7 cellular contexts compared by ENCODE assay signal in genomic region chr17:45234641-45235040, GRCh38. TPM values are rescaled to one million over a fixed set of nuclear protein-coding genes. Genes with fewer than 3 reads are reported as not detected.
DNase-seq lines count a peak whose midpoint lies in the region; ATAC-seq and TF ChIP-seq lines count a peak whose summit lies in the region.

No MANE protein-coding gene starts in this region.

- CTCF ChIA-PET in activated CD4-positive, alpha-beta T cell treated with anti-CD3 and anti-CD28 coated beads for 36 hours (lab: Charles Lee), result interaction anchor here (0.6 to 12.8 kb wide), 17 partner anchors 9 to 541 kb away, joined by 3 to 334 read pairs (median 5); partner anchors contain the start of genes ACBD4 and FMNL1

- peaks cover 28% of the 10 kb centered on the region for H3K36me3 ChIP-seq in GM06990 (ENCODE audit: control insufficient read depth, insufficient read depth, low read length)
- peaks cover 30% of the 10 kb centered on the region for H3K36me3 ChIP-seq in MM.1S (replicated peaks; ENCODE audit: insufficient read depth, low read length)
- no peaks in the 10 kb centered on the region for H3K36me3 ChIP-seq in breast epithelium

- H3K9me3 ChIP-seq in MM.1S (replicated peaks; ENCODE audit: insufficient read depth, low read length) (no peaks in the 10 kb centered on the region), breast epithelium (no peaks in the 10 kb centered on the region)

- H3K36me3 Mint-ChIP-seq in activated CD4-positive, alpha-beta T cell treated with anti-CD3 and anti-CD28 coated beads for 36 hours (ENCODE audit: low read depth), result peaks cover 78% of the 10 kb centered on the region

- TF ChIP-seq CTCF in GM06990 (IDR thresholded peaks at IDR 0.05; ENCODE audit: insufficient read depth, low read length, poor library complexity, severe bottlenecking) (peak; percentile 65), MM.1S (IDR thresholded peaks at IDR 0.05; ENCODE audit: low read length) (peak; percentile 42), breast epithelium (IDR thresholded peaks at IDR 0.05) (no peak)

- H3K79me2 ChIP-seq in MM.1S (ENCODE audit: low read length), result peaks cover 93% of the 10 kb centered on the region

- H3K4me3 ChIP-seq in GM06990 (replicated peaks; ENCODE audit: low read depth, low read length) (no peak overlapping the region), MM.1S (ENCODE audit: low read length) (no peak overlapping the region), breast epithelium (no peak overlapping the region)

- ATAC-seq in activated CD4-positive, alpha-beta T cell treated with anti-CD3 and anti-CD28 coated beads for 36 hours, result peak; percentile 51
- ATAC-seq in GM18502 (IDR thresholded peaks at IDR 0.05; ENCODE audit: poor library complexity, unreplicated experiment), result no peak

- no peak overlapping the region for H2AFZ ChIP-seq in MM.1S (ENCODE audit: low read length)

- no peak overlapping the region for H3K4me2 ChIP-seq in MM.1S (ENCODE audit: low read depth, low read length)

- H3K4me3 Mint-ChIP-seq in activated CD4-positive, alpha-beta T cell treated with anti-CD3 and anti-CD28 coated beads for 36 hours, result no peak overlapping the region

- POLR2A ChIA-PET in activated CD4-positive, alpha-beta T cell treated with anti-CD3 and anti-CD28 coated beads for 36 hours (lab: Charles Lee), result interaction anchor here (0.7 kb wide), 1 partner anchor 9 kb away, joined by 4 read pairs; no protein-coding TSS in a partner anchor

- no peaks in the 10 kb centered on the region for H4K20me1 ChIP-seq in MM.1S (ENCODE audit: insufficient read depth, low read length)

- peaks cover 15% of the 10 kb centered on the region for H3F3A ChIP-seq in MM.1S (ENCODE audit: insufficient read depth, low read length)

- H3K4me1 Mint-ChIP-seq in activated CD4-positive, alpha-beta T cell treated with anti-CD3 and anti-CD28 coated beads for 36 hours, result peaks cover 70% of the 10 kb centered on the region

- H3K9me2 ChIP-seq in MM.1S (replicated peaks; ENCODE audit: insufficient read depth, low read length), result no peaks in the 10 kb centered on the region

- H3K27ac ChIP-seq in MM.1S (ENCODE audit: low read length) (peak overlapping the region; percentile 1; the same call in 1 of the 2 replicates), breast epithelium (no peak overlapping the region)

- H3K9ac ChIP-seq in MM.1S (ENCODE audit: low read length), result no peak overlapping the region

- peak overlapping the region; percentile 67 for H3K27ac Mint-ChIP-seq in activated CD4-positive, alpha-beta T cell treated with anti-CD3 and anti-CD28 coated beads for 36 hours

- H3K4me1 ChIP-seq in MM.1S (ENCODE audit: low read length), result peaks cover 10% of the 10 kb centered on the region
- H3K4me1 ChIP-seq in breast epithelium, result no peaks in the 10 kb centered on the region

- DNase-seq in GM06990 (ENCODE audit: extremely low read depth, insufficient read length) (no peak), MM.1S (no peak), iPS-NIHi11 (ENCODE audit: low spot score) (peak; percentile 86), COLO829 (ENCODE audit: low spot score) (no peak), breast epithelium (ENCODE audit: low spot score in 2 of 2) (no peak)
- peak; percentile 66 for DNase-seq in activated CD4-positive, alpha-beta T cell treated with anti-CD3 and anti-CD28 coated beads for 36 hours

- TF ChIP-seq POLR2A in breast epithelium (IDR thresholded peaks at IDR 0.05), result no peak

- intact Hi-C loops in activated CD4-positive, alpha-beta T cell treated with anti-CD3 and anti-CD28 coated beads for 36 hours (cut with DNase I, micrococcal nuclease), result loop anchor here (1.0 to 5.0 kb wide), 2 partner anchors 15 to 32 kb away; no protein-coding TSS in a partner anchor
- intact Hi-C loops in breast epithelium (cut with DNase I; ENCODE audit: low total_unique reads), result no loop called here

- H3K27me3 Mint-ChIP-seq in activated CD4-positive, alpha-beta T cell treated with anti-CD3 and anti-CD28 coated beads for 36 hours, result no peaks in the 10 kb centered on the region

- H3K27me3 ChIP-seq in GM06990 (replicated peaks; ENCODE audit: control insufficient read depth, insufficient read depth, low read length) (no peaks in the 10 kb centered on the region), MM.1S (replicated peaks; ENCODE audit: insufficient read depth, low read length) (no peaks in the 10 kb centered on the region), breast epithelium (no peaks in the 10 kb centered on the region)

- no peaks in the 10 kb centered on the region for H3K9me3 Mint-ChIP-seq in activated CD4-positive, alpha-beta T cell treated with anti-CD3 and anti-CD28 coated beads for 36 hours (ENCODE audit: low read depth)

RNA-seq across cellular contexts. Expression of gene FMNL1, which starts 13.0 kb away (rescaled TPM):
- 100 to 1,000 TPM; 268 to 295 TPM for total RNA-seq in activated CD4-positive, alpha-beta T cell treated with anti-CD3 and anti-CD28 coated beads for 36 hours
- 10 to 100 TPM in 2 of 3 donors, 1 to 10 TPM in 1; 9.2 to 31.2 (median 10.8) TPM for total RNA-seq in breast epithelium

RNA-seq across cellular contexts. Expression of gene SPATA32, which starts 27.3 kb away (rescaled TPM):
- total RNA-seq in activated CD4-positive, alpha-beta T cell treated with anti-CD3 and anti-CD28 coated beads for 36 hours, result under 1 TPM; 0.21 to 0.25 TPM
- total RNA-seq in breast epithelium, result under 1 TPM in 1 of 3 donors, not detected in 2; 0.44 TPM

Comparison
In these comparisons a context has a peak if more than half of its experiments do, and no peak if none do; other contexts are left out.
1. DNase-seq: peak in activated CD4-positive, alpha-beta T cell treated with anti-CD3 and anti-CD28 coated beads for 36 hours (single experiment) and iPS-NIHi11 (single experiment); none in GM06990 (single experiment), MM.1S (single experiment), COLO829 (single experiment) and breast epithelium (0 of 2).
2. CTCF ChIP-seq: peak in GM06990 (single experiment) and MM.1S (single experiment); none in breast epithelium (0 of 3).
3. RNA of gene FMNL1, which starts 13.0 kb away (total RNA-seq): 268 to 295 TPM in activated CD4-positive, alpha-beta T cell treated with anti-CD3 and anti-CD28 coated beads for 36 hours; 9.2 to 31.2 TPM in breast epithelium; every median in the first group is over 4 times any median in the second.